In genomic region chr11:101436511-101437142, GRCh38 we compare ENCODE assay signal across 9 cellular contexts.
DNase-seq lines count a peak whose midpoint lies in the region; ATAC-seq and TF ChIP-seq lines count a peak whose summit lies in the region.
"Had no signal": no experiment of that assay in that cellular context is flagged by ENCODE, and none has a peak within 500 bp of the region (broad histone marks: within the 10 kb centered on the region; RNA-seq: fewer than 3 reads in every experiment).

No MANE protein-coding gene starts in this region.

- intact Hi-C loops in CD14-positive monocyte (cut with micrococcal nuclease), result no loop called here

- no peak overlapping the region for H3K27ac Mint-ChIP-seq in CD14-positive monocyte
- H3K27ac Mint-ChIP-seq: IgD-negative memory B cell had no signal

- H3K27me3 ChIP-seq in mesendoderm (ENCODE audit: insufficient read depth, low read length, poor library complexity), result no peaks in the 10 kb centered on the region

- peak; percentile 70 for TF ChIP-seq CTCF in cardiac fibroblast (IDR thresholded peaks at IDR 0.05; ENCODE audit: low read depth, low read length)
- TF ChIP-seq CTCF in CD14-positive monocyte (IDR thresholded peaks at IDR 0.05), result no peak

- H2BK5ac ChIP-seq in mesendoderm (ENCODE audit: low read length), result no peak overlapping the region

- H3K4me1 Mint-ChIP-seq in CD14-positive monocyte, result no peaks in the 10 kb centered on the region
- H3K4me1 Mint-ChIP-seq: IgD-negative memory B cell had no signal

- DNase-seq in COR-L47 (lab: John Stamatoyannopoulos, UW) (peak; percentile 62), NCI-H2196 (lab: John Stamatoyannopoulos, UW; ENCODE audit: unreplicated experiment) (peak; percentile 6), cardiac fibroblast (ENCODE audit: low read depth in 2 of 2) (peak; percentile 51 to 67), mesendoderm (peak; percentile 80), CD14-positive monocyte (ENCODE audit: low spot score) (no peak), HuH-7.5 (ENCODE audit: low spot score) (no peak)

- H4K8ac ChIP-seq in mesendoderm (ENCODE audit: low read depth, low read length), result no peak overlapping the region

- H2BK120ac ChIP-seq in mesendoderm (ENCODE audit: low read depth, low read length), result no peak overlapping the region

- no peak overlapping the region for H3K27ac ChIP-seq in mesendoderm (ENCODE audit: low read depth, low read length)

- H3K56ac ChIP-seq in mesendoderm (ENCODE audit: low read length), result no peak overlapping the region

- H3K4me3 ChIP-seq in cardiac fibroblast (replicated peaks in 1 of 2; ENCODE audit: low read depth in 2 of 2, low read length in 2 of 2), result no peak overlapping the region
- H3K4me3 ChIP-seq in mesendoderm (ENCODE audit: low read length), result no peak overlapping the region

- no peaks in the 10 kb centered on the region for H3K36me3 Mint-ChIP-seq in CD14-positive monocyte

- H3K4me2 ChIP-seq in mesendoderm (ENCODE audit: low read length), result no peak overlapping the region

- H3K27me3 Mint-ChIP-seq in CD14-positive monocyte (ENCODE audit: low read depth in 3 of 3), result peaks cover 0 to 7% (median 0%) of the 10 kb centered on the region in 3 donors

- H4K5ac ChIP-seq in mesendoderm (ENCODE audit: low read length), result no peak overlapping the region

- H3K36me3 ChIP-seq in mesendoderm (ENCODE audit: control insufficient read depth, insufficient read depth, low read length), result no peaks in the 10 kb centered on the region

- H2BK15ac ChIP-seq in mesendoderm (replicated peaks; ENCODE audit: low read depth), result no peak overlapping the region

- no peak overlapping the region for H3K18ac ChIP-seq in mesendoderm (ENCODE audit: low read length)

- H3K79me1 ChIP-seq in mesendoderm (ENCODE audit: low read length), result no peaks in the 10 kb centered on the region

- peak; percentile 62 for ATAC-seq in GM19351 (IDR thresholded peaks at IDR 0.05; ENCODE audit: unreplicated experiment)
- ATAC-seq in HG03432 (IDR thresholded peaks at IDR 0.05; ENCODE audit: unreplicated experiment), result no peak

- H3K9me3 Mint-ChIP-seq in CD14-positive monocyte, result peaks cover 0 to 2% (median 0%) of the 10 kb centered on the region in 7 donors

- H3K79me2 ChIP-seq in mesendoderm (ENCODE audit: control insufficient read depth, insufficient read depth, low read length), result no peaks in the 10 kb centered on the region

- H3K4me3 Mint-ChIP-seq in CD14-positive monocyte, result no peak overlapping the region
- H3K4me3 Mint-ChIP-seq: IgD-negative memory B cell had no signal

- no peak overlapping the region for H3K9ac ChIP-seq in mesendoderm (ENCODE audit: low read length)

- no peak overlapping the region for H2AK5ac ChIP-seq in mesendoderm (ENCODE audit: low read length)

- no peaks in the 10 kb centered on the region for H3K4me1 ChIP-seq in mesendoderm (ENCODE audit: control insufficient read depth, low read depth, low read length)

- WGBS in mesendoderm (ENCODE audit: extremely low coverage, insufficient coverage, low lambda C conversion rate), result no CpG with 5 or more reads among the region's 3 CpGs

- no peak overlapping the region for H3K23ac ChIP-seq in mesendoderm (ENCODE audit: low read length)

- no peak overlapping the region for H3K4ac ChIP-seq in mesendoderm (ENCODE audit: low read depth, low read length)

Comparison
In these comparisons a context has a peak if more than half of its experiments do, and no peak if none do; other contexts are left out.
1. DNase-seq: peak in COR-L47 (single experiment), NCI-H2196 (single experiment), cardiac fibroblast (2 of 2) and mesendoderm (single experiment); none in CD14-positive monocyte (single experiment) and HuH-7.5 (single experiment).